Comparison of ENCODE assay signal across 17 cellular contexts in genomic region chr4:95505801-95506200, GRCh38. TPM values are rescaled to one million over a fixed set of nuclear protein-coding genes. Genes with fewer than 3 reads are reported as not detected.
"Had no signal": no experiment of that assay in that cellular context is flagged by ENCODE, and none has a peak within 500 bp of the region (broad histone marks: within the 10 kb centered on the region; RNA-seq: fewer than 3 reads in every experiment).

No MANE protein-coding gene starts in this region.

- H3K27ac ChIP-seq: brain microvascular endothelial cell, gastroesophageal sphincter, hepatocyte, lower lobe of right lung, thoracic aorta, uterus had no signal

- H3K9me3 ChIP-seq: gastroesophageal sphincter, lower lobe of right lung, thoracic aorta, uterus had no signal

- H3K4me1 ChIP-seq: uterus had no signal

- ATAC-seq: activated CD8-positive, alpha-beta memory T cell treated with anti-CD3 and anti-CD28 coated beads, Interleukin-2, amount 10 ng/mL, durations not matched to agents 7 days and 5 days; gastroesophageal sphincter; lower lobe of right lung; naive thymus-derived CD8-positive, alpha-beta T cell; stimulated activated naive CD8-positive, alpha-beta T cell treated with anti-CD3 and anti-CD28 coated beads, Interleukin-15, amount 100 ng/mL, for 72 hours had no signal

- H3K27ac Mint-ChIP-seq: activated CD8-positive, alpha-beta memory T cell treated with anti-CD3 and anti-CD28 coated beads, Interleukin-2, amount 10 ng/mL, durations not matched to agents 7 days and 5 days; activated naive CD4-positive, alpha-beta T cell treated with anti-CD3 and anti-CD28 coated beads, Interleukin-2, amount 50 U/mL, for 24 hours; activated T-cell treated with anti-CD3 and anti-CD28 coated beads, Interleukin-2, amount 50 U/mL, for 24 hours; naive thymus-derived CD8-positive, alpha-beta T cell; stimulated activated naive CD8-positive, alpha-beta T cell treated with anti-CD3 and anti-CD28 coated beads, Interleukin-15, amount 100 ng/mL, for 72 hours; T-helper 2 cell treated with Interferon-gamma antibody and Interleukin-4, amounts not matched to agents 5 μg/mL and 100 μg/mL, for 36 hours had no signal

- H3K36me3 ChIP-seq: brain microvascular endothelial cell, gastroesophageal sphincter, lower lobe of right lung, thoracic aorta, uterus had no signal

- H3K36me3 Mint-ChIP-seq: activated CD8-positive, alpha-beta memory T cell treated with anti-CD3 and anti-CD28 coated beads, Interleukin-2, amount 10 ng/mL, durations not matched to agents 7 days and 5 days; activated naive CD4-positive, alpha-beta T cell treated with anti-CD3 and anti-CD28 coated beads, Interleukin-2, amount 50 U/mL, for 24 hours; naive thymus-derived CD8-positive, alpha-beta T cell had no signal

- DNase-seq: activated CD8-positive, alpha-beta memory T cell treated with anti-CD3 and anti-CD28 coated beads, Interleukin-2, amount 10 ng/mL, durations not matched to agents 7 days and 5 days; activated effector memory CD4-positive, alpha-beta T cell treated with Interleukin-2 at 50 U/mL for 16 hours; activated T-cell treated with anti-CD3 and anti-CD28 coated beads, Interleukin-2, amount 50 U/mL, for 24 hours; lower lobe of right lung; naive thymus-derived CD8-positive, alpha-beta T cell; occipital lobe; stimulated activated CD4-positive, alpha-beta T cell treated with anti-CD3 and anti-CD28 coated beads, Interleukin-4, amount 100 ng/mL, for 1 hour; stimulated activated naive CD8-positive, alpha-beta T cell treated with anti-CD3 and anti-CD28 coated beads, Interleukin-15, amount 100 ng/mL, for 72 hours; SW 1271; uterus had no signal

- H2AFZ ChIP-seq: hepatocyte had no signal

- H3K27me3 Mint-ChIP-seq: activated CD8-positive, alpha-beta memory T cell treated with anti-CD3 and anti-CD28 coated beads, Interleukin-2, amount 10 ng/mL, durations not matched to agents 7 days and 5 days; activated naive CD4-positive, alpha-beta T cell treated with anti-CD3 and anti-CD28 coated beads, Interleukin-2, amount 50 U/mL, for 24 hours; activated T-cell treated with anti-CD3 and anti-CD28 coated beads, Interleukin-2, amount 50 U/mL, for 24 hours had no signal

- H3K4me3 ChIP-seq: gastroesophageal sphincter, hepatocyte, lower lobe of right lung, thoracic aorta, uterus had no signal

- H3K27me3 ChIP-seq: brain microvascular endothelial cell, gastroesophageal sphincter, hepatocyte, uterus had no signal

- H3K9me3 Mint-ChIP-seq: activated naive CD4-positive, alpha-beta T cell treated with anti-CD3 and anti-CD28 coated beads, Interleukin-2, amount 50 U/mL, for 24 hours; activated T-cell treated with anti-CD3 and anti-CD28 coated beads, Interleukin-2, amount 50 U/mL, for 24 hours; naive thymus-derived CD8-positive, alpha-beta T cell; stimulated activated naive CD8-positive, alpha-beta T cell treated with anti-CD3 and anti-CD28 coated beads, Interleukin-15, amount 100 ng/mL, for 72 hours; T-helper 2 cell treated with Interferon-gamma antibody and Interleukin-4, amounts not matched to agents 5 μg/mL and 100 μg/mL, for 36 hours had no signal

- H3K4me2 ChIP-seq: hepatocyte had no signal

- H3K4me1 Mint-ChIP-seq: activated naive CD4-positive, alpha-beta T cell treated with anti-CD3 and anti-CD28 coated beads, Interleukin-2, amount 50 U/mL, for 24 hours; naive thymus-derived CD8-positive, alpha-beta T cell; stimulated activated naive CD8-positive, alpha-beta T cell treated with anti-CD3 and anti-CD28 coated beads, Interleukin-15, amount 100 ng/mL, for 72 hours had no signal

- H3K4me3 Mint-ChIP-seq: activated CD8-positive, alpha-beta memory T cell treated with anti-CD3 and anti-CD28 coated beads, Interleukin-2, amount 10 ng/mL, durations not matched to agents 7 days and 5 days; activated naive CD4-positive, alpha-beta T cell treated with anti-CD3 and anti-CD28 coated beads, Interleukin-2, amount 50 U/mL, for 24 hours; activated T-cell treated with anti-CD3 and anti-CD28 coated beads, Interleukin-2, amount 50 U/mL, for 24 hours; naive thymus-derived CD8-positive, alpha-beta T cell; stimulated activated naive CD8-positive, alpha-beta T cell treated with anti-CD3 and anti-CD28 coated beads, Interleukin-15, amount 100 ng/mL, for 72 hours; T-helper 2 cell treated with Interferon-gamma antibody and Interleukin-4, amounts not matched to agents 5 μg/mL and 100 μg/mL, for 36 hours had no signal

RNA-seq across cellular contexts. Expression of gene UNC5C, which starts 43.0 kb away (rescaled TPM):
- total RNA-seq: activated CD8-positive, alpha-beta memory T cell treated with anti-CD3 and anti-CD28 coated beads, Interleukin-2, amount 10 ng/mL, durations not matched to agents 7 days and 5 days; mononuclear cell; naive thymus-derived CD8-positive, alpha-beta T cell had no signal
- polyA plus RNA-seq: naive thymus-derived CD8-positive, alpha-beta T cell had no signal
